ENCODE assay signal across 21 cellular contexts in the genomic region with DNA sequence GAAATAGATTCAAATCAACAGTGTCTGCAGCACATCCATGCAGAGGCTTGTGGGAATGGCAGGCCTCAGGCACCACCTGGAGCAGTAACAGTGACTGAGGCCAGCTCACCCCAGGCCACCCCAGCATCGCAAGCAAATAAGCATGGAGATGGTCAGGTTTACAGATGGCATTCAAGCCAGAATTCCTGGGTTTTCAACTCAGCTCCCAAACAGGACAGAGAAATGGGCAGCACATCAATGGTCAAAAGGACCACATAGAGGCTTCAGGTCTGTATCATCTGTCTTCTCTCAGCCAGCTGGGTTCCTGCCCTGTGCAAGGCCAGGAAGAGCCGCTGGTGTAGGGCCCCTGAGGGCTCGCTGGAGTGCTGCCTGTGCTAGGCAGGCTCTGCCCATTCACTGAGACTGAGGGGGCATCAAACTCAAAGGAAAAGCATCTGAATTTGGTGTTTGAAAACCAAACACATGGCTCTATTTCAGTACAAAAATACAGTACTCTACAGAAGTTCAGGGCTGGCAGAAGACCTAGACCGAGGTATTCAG.
DNase-seq lines count a peak whose midpoint lies in the region; ATAC-seq and TF ChIP-seq lines count a peak whose summit lies in the region.
"Had no signal": no experiment of that assay in that cellular context is flagged by ENCODE, and none has a peak within 500 bp of the region (broad histone marks: within the 10 kb centered on the region; RNA-seq: fewer than 3 reads in every experiment).

No MANE protein-coding gene starts in this region.

- H3K4me1 Mint-ChIP-seq in glutamatergic neuron (ENCODE audit: low read depth, unreplicated experiment) (peaks cover 39% of the 10 kb centered on the region), T-cell (peaks cover 5 to 22% (median 17%) of the 10 kb centered on the region in 3 donors)

- H3K27ac Mint-ChIP-seq in glutamatergic neuron (ENCODE audit: unreplicated experiment) (peak overlapping the region; percentile 55), T-cell (peak overlapping the region in 1 of 2 donors; percentile 34)
- H3K27ac Mint-ChIP-seq: stimulated activated memory B cell treated with anti-CD40 and anti-IgM and Interleukin-4, amounts not matched to agents 10 μg/mL and 1 μg/mL and 100 μg/mL, for 72 hours had no signal

- H2AFZ ChIP-seq in GM23248, result no peak overlapping the region
- H2AFZ ChIP-seq: hepatocyte, PC-9 had no signal

- H3K4me3 Mint-ChIP-seq in glutamatergic neuron (ENCODE audit: unreplicated experiment), result no peak overlapping the region
- no peak overlapping the region for H3K4me3 Mint-ChIP-seq in T-cell
- H3K4me3 Mint-ChIP-seq: activated CD4-positive, alpha-beta T cell treated with anti-CD3 and anti-CD28 coated beads, Interleukin-2, amount 10 ng/mL, durations not matched to agents 24 days and 14 days; stimulated activated memory B cell treated with anti-CD40 and anti-IgM and Interleukin-4, amounts not matched to agents 10 μg/mL and 1 μg/mL and 100 μg/mL, for 72 hours had no signal

- peaks cover 7% of the 10 kb centered on the region for H3K36me3 Mint-ChIP-seq in glutamatergic neuron (ENCODE audit: unreplicated experiment)
- peaks cover 48% of the 10 kb centered on the region for H3K36me3 Mint-ChIP-seq in T-cell

- POLR2A ChIA-PET in T-cell (lab: Charles Lee), result no interaction called here

- no peaks in the 10 kb centered on the region for H3K9me2 ChIP-seq in GM23248 (ENCODE audit: insufficient read depth)

- H3K4me2 ChIP-seq in BLaER1 (peak overlapping the region; percentile 65), GM23248 (ENCODE audit: unreplicated experiment) (no peak overlapping the region)
- H3K4me2 ChIP-seq: hepatocyte, PC-9 had no signal

- in situ Hi-C loops in GM23248 (cut with MboI), result no loop called here

- H3K36me3 ChIP-seq in BLaER1 (peaks cover 54% of the 10 kb centered on the region), GM23248 (ENCODE audit: low read depth) (0 out of 2 replicates have a peak, but pooled peaks cover 4% of the 10 kb centered on the region)
- H3K36me3 ChIP-seq: colonic mucosa had no signal

- H3F3A ChIP-seq in GM23248 (ENCODE audit: insufficient read depth), result peaks cover 8% of the 10 kb centered on the region; the same call in 1 of the 2 replicates

- CTCF ChIA-PET in T-cell (lab: Charles Lee), result no interaction called here

- DNase-seq in GM23248 (peak; percentile 70), glutamatergic neuron (no peak), SKM-1 (lab: John Stamatoyannopoulos, UW; ENCODE audit: unreplicated experiment) (no peak), T-cell (no peak)
- no peak for DNase-seq in activated CD8-positive, alpha-beta memory T cell treated with anti-CD3 and anti-CD28 coated beads for 24 hours
- DNase-seq: activated CD4-positive, alpha-beta T cell treated with anti-CD3 and anti-CD28 coated beads, Interleukin-2, amount 10 ng/mL, durations not matched to agents 24 days and 14 days; activated naive CD4-positive, alpha-beta T cell; colonic mucosa; COR-L47; GOT3; NCI-H1417 treated with DMSO at 0.1 percent for 48 hours; NCI-H2171; NCI-H69; PC-9; tibial artery had no signal

- H3K9ac ChIP-seq in BLaER1 (no peak overlapping the region), GM23248 (no peak overlapping the region)

- H3K27me3 Mint-ChIP-seq in glutamatergic neuron (ENCODE audit: unreplicated experiment) (peaks cover 9% of the 10 kb centered on the region), T-cell (no peaks in the 10 kb centered on the region)
- H3K27me3 Mint-ChIP-seq: activated CD4-positive, alpha-beta T cell treated with anti-CD3 and anti-CD28 coated beads, Interleukin-2, amount 10 ng/mL, durations not matched to agents 24 days and 14 days; stimulated activated memory B cell treated with anti-CD40 and anti-IgM and Interleukin-4, amounts not matched to agents 10 μg/mL and 1 μg/mL and 100 μg/mL, for 72 hours had no signal

- H3K27me3 ChIP-seq in BLaER1 (no peaks in the 10 kb centered on the region), GM23248 (replicated peaks; ENCODE audit: insufficient read depth) (no peaks in the 10 kb centered on the region)
- H3K27me3 ChIP-seq: colonic mucosa, hepatocyte, tibial artery had no signal

- WGBS in GM23248 (ENCODE audit: low coverage in 1 of 2, low lambda C conversion rate in 2 of 2, missing lambda C conversion rate in 2 of 2), 2 experiments, result 82 to 85% methylated on average over 4 of the region's 4 CpGs

- H3K4me1 ChIP-seq in BLaER1, result peaks cover 38% of the 10 kb centered on the region
- peaks cover 4% of the 10 kb centered on the region; the same call in 1 of the 2 replicates for H3K4me1 ChIP-seq in GM23248 (ENCODE audit: insufficient read depth)
- H3K4me1 ChIP-seq: colonic mucosa, tibial artery had no signal

- H3K79me2 ChIP-seq in GM23248 (ENCODE audit: insufficient read depth), result peaks cover 40% of the 10 kb centered on the region

- peak overlapping the region; percentile 11; the same call in 1 of the 2 replicates for H3K27ac ChIP-seq in BLaER1
- no peak overlapping the region for H3K27ac ChIP-seq in GM23248
- H3K27ac ChIP-seq: colonic mucosa, hepatocyte, PC-9, tibial artery had no signal

- H3K4me3 ChIP-seq in BLaER1 (no peak overlapping the region), GM23248 (no peak overlapping the region)
- H3K4me3 ChIP-seq: colonic mucosa, hepatocyte, PC-9, tibial artery had no signal

- no peak for TF ChIP-seq CTCF in glutamatergic neuron (IDR thresholded peaks at IDR 0.05; ENCODE audit: partially characterized antibody, unreplicated experiment)

- H4K20me1 ChIP-seq in BLaER1 (0 out of 2 replicates have a peak, but pooled peaks cover 11% of the 10 kb centered on the region), GM23248 (ENCODE audit: insufficient read depth) (no peaks in the 10 kb centered on the region; the same call in 1 of the 2 replicates)

- ATAC-seq in SK-N-SH treated with all-trans-retinoic acid at 6 μM for 48 hours (peak; percentile 28; the same call in 2 of the 3 replicates), HG03378 (IDR thresholded peaks at IDR 0.05; ENCODE audit: unreplicated experiment) (no peak), T-cell (replicated peaks in 1 of 4) (no peak)
- ATAC-seq: right cardiac atrium; stimulated activated memory B cell treated with anti-CD40 and anti-IgM and Interleukin-4, amounts not matched to agents 10 μg/mL and 1 μg/mL and 100 μg/mL, for 72 hours had no signal

- H3K9me3 ChIP-seq in BLaER1 (no peaks in the 10 kb centered on the region), GM23248 (ENCODE audit: low read depth) (no peaks in the 10 kb centered on the region)
- H3K9me3 ChIP-seq: colonic mucosa, tibial artery had no signal

- no peaks in the 10 kb centered on the region for H3K9me3 Mint-ChIP-seq in glutamatergic neuron (ENCODE audit: unreplicated experiment)
- H3K9me3 Mint-ChIP-seq in T-cell, result no peaks in the 10 kb centered on the region
- H3K9me3 Mint-ChIP-seq: activated CD4-positive, alpha-beta T cell treated with anti-CD3 and anti-CD28 coated beads, Interleukin-2, amount 10 ng/mL, durations not matched to agents 24 days and 14 days; stimulated activated memory B cell treated with anti-CD40 and anti-IgM and Interleukin-4, amounts not matched to agents 10 μg/mL and 1 μg/mL and 100 μg/mL, for 72 hours had no signal

TF ChIP-seq in SK-N-SH treated with all-trans-retinoic acid at 6 μM for 48 hours, 23 proteins besides CTCF, POLR2A, EP300 and RAD21:
- TF ChIP-seq BACH2 (CRISPR knock-in tag; IDR thresholded peaks at IDR 0.05; ENCODE audit: borderline replicate concordance) (no peak), SNAI2 (CRISPR knock-in tag; IDR thresholded peaks at IDR 0.05) (no peak), ZNF8 (CRISPR knock-in tag; IDR thresholded peaks at IDR 0.05) (no peak), ARNTL (CRISPR knock-in tag; IDR thresholded peaks at IDR 0.05; ENCODE audit: borderline replicate concordance, low read depth) (no peak), ZC3H10 (CRISPR knock-in tag; IDR thresholded peaks at IDR 0.05) (no peak), ZNF70 (CRISPR knock-in tag; IDR thresholded peaks at IDR 0.05) (no peak), RARB (CRISPR knock-in tag; IDR thresholded peaks at IDR 0.05) (no peak), PPARA (CRISPR knock-in tag; IDR thresholded peaks at IDR 0.05; ENCODE audit: borderline replicate concordance) (no peak), GLIS3 (CRISPR knock-in tag; IDR thresholded peaks at IDR 0.05) (no peak), ZFP30 (CRISPR knock-in tag; IDR thresholded peaks at IDR 0.05) (no peak), ZNF565 (CRISPR knock-in tag; conservative IDR thresholded peaks at IDR 0.05; ENCODE audit: low read depth) (no peak), ZFP3 (CRISPR knock-in tag; IDR thresholded peaks at IDR 0.05) (no peak)
